Comparison of ENCODE assay signal across 8 cellular contexts in the genomic region with DNA sequence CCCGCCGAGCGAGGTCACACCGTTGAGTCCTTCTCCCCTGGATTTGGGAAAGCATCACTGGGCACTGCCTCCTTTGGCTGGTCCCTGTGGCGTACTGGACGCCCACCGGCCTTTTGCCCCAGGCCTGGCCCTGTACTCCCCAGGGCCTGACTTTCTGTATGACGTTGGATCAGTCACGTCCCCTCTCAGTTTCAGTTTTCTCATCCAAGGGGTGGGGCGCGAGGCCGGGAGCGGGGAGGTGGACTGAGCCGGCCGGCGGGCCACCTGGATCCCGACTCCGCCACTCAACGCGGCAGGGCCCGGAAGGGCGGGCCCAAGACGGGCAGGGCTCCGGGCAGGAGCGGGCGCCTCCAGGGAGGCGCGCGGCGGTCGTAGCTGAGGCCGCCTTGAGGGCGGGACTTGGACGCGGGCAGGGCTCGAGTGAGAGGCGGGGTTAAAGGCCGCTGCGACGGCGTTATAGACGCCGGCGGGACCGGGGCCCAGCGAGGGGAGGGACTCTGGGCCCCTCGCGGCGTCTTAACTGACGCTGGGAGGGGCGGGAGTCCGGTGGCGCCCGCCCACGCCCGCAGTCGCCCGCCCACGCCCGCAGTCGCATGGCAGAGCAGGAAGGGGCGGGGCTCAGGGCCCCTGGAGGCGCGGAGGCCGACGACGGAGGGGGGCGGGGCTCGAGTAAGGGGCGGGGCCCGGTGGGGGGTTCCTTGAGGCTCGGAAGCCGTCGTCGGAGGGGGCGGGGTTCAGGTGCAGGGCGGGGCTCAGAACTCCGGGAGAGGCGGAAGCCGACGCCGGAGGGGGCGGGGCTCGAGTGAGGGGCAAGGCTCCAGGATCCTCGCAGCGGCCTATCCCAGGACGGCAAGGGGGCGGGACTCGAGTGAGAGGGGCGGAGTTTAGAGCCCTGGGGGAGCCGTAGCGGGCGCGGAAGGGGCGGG. TPM values are rescaled to one million over a fixed set of nuclear protein-coding genes. Genes with fewer than 3 reads are reported as not detected.
DNase-seq lines count a peak whose midpoint lies in the region; ATAC-seq and TF ChIP-seq lines count a peak whose summit lies in the region.

No MANE protein-coding gene starts in this region.

- peaks cover 47 to 86% (median 70%) of the 10 kb centered on the region in 4 donors for H3K4me1 Mint-ChIP-seq in CD4-positive, alpha-beta memory T cell
- H3K4me1 Mint-ChIP-seq in activated CD4-positive, alpha-beta memory T cell treated with anti-CD3 and anti-CD28 coated beads for 36 hours (ENCODE audit: low read depth), result peaks cover 73% of the 10 kb centered on the region

- H3K9me3 ChIP-seq in CD4-positive, alpha-beta memory T cell (ENCODE audit: control insufficient read depth in 1 of 2, low read length in 2 of 2), result no peaks in the 10 kb centered on the region

- CTCF ChIA-PET in CD4-positive, alpha-beta memory T cell (lab: Charles Lee; ENCODE audit: partially characterized antibody), result interaction anchor here (1.4 to 1.5 kb wide), 3 partner anchors 13 to 139 kb away, joined by 3 to 5 read pairs (median 4); no protein-coding TSS in a partner anchor
- CTCF ChIA-PET in activated CD4-positive, alpha-beta memory T cell treated with anti-CD3 and anti-CD28 coated beads for 36 hours (lab: Charles Lee), result interaction anchor here (1.5 to 5.6 kb wide), 3 partner anchors 13 to 92 kb away, joined by 5 to 39 read pairs (median 6); no protein-coding TSS in a partner anchor

- DNase-seq in CD4-positive, alpha-beta memory T cell, result peak; percentile 100
- DNase-seq in HK-2 (ENCODE audit: unreplicated experiment) (peak; percentile 100), NCI-H82 (lab: John Stamatoyannopoulos, UW) (peak; percentile 100), dermis microvascular lymphatic vessel endothelial cell (ENCODE audit: low read depth in 2 of 2) (peak; percentile 95 to 99), lower leg skin (ENCODE audit: low spot score in 2 of 2) (peak; percentile 100)
- DNase-seq in activated CD4-positive, alpha-beta memory T cell treated with anti-CD3 and anti-CD28 coated beads for 36 hours, result peak; percentile 100
- DNase-seq in stimulated activated CD4-positive, alpha-beta T cell treated with anti-CD3 and anti-CD28 coated beads, Interleukin-4, amount 100 ng/mL, for 24 hours, result peak; percentile 100

- no peak for TF ChIP-seq CTCF in lower leg skin (IDR thresholded peaks at IDR 0.05)

- TF ChIP-seq POLR2A in lower leg skin (IDR thresholded peaks at IDR 0.05), result no peak

- no peaks in the 10 kb centered on the region for H3K36me3 ChIP-seq in CD4-positive, alpha-beta memory T cell (ENCODE audit: insufficient read depth, low read length)

- peak overlapping the region in 1 of 2 donors; percentile 93 for H3K4me3 ChIP-seq in CD4-positive, alpha-beta memory T cell (ENCODE audit: low read length in 2 of 2)
- H3K4me3 ChIP-seq in lower leg skin (ENCODE audit: low read depth, poor library complexity, severe bottlenecking), result peak overlapping the region; percentile 7

- H3K27me3 Mint-ChIP-seq in CD4-positive, alpha-beta memory T cell, result no peaks in the 10 kb centered on the region
- no peaks in the 10 kb centered on the region for H3K27me3 Mint-ChIP-seq in activated CD4-positive, alpha-beta memory T cell treated with anti-CD3 and anti-CD28 coated beads for 36 hours

- H3K27me3 ChIP-seq in CD4-positive, alpha-beta memory T cell (ENCODE audit: insufficient read depth, low read length), result no peaks in the 10 kb centered on the region

- intact Hi-C loops in CD4-positive, alpha-beta memory T cell (cut with micrococcal nuclease), result loop anchor here (1.0 to 10.0 kb wide), 12 partner anchors 31 to 1069 kb away; a partner anchor contains a TSS
- intact Hi-C loops in activated CD4-positive, alpha-beta memory T cell treated with anti-CD3 and anti-CD28 coated beads for 36 hours (cut with micrococcal nuclease), result loop anchor here (1.0 to 10.0 kb wide), 10 partner anchors 31 to 472 kb away; a partner anchor contains a TSS
- intact Hi-C loops in lower leg skin (cut with DNase I; ENCODE audit: low total_unique reads), result no loop called here

- POLR2A ChIA-PET in CD4-positive, alpha-beta memory T cell (lab: Charles Lee; ENCODE audit: partially characterized antibody), result interaction anchor here (0.6 to 6.6 kb wide), 37 partner anchors 9 to 471 kb away, joined by 3 to 96 read pairs (median 4); a partner anchor contains a TSS
- POLR2A ChIA-PET in activated CD4-positive, alpha-beta memory T cell treated with anti-CD3 and anti-CD28 coated beads for 36 hours (lab: Charles Lee), result interaction anchor here (1.0 to 1.8 kb wide), 5 partner anchors 10 to 36 kb away, joined by 4 to 10 read pairs (median 9); no protein-coding TSS in a partner anchor

- peak overlapping the region; percentile 82 to 93 (median 87) for H3K4me3 Mint-ChIP-seq in CD4-positive, alpha-beta memory T cell
- H3K4me3 Mint-ChIP-seq in activated CD4-positive, alpha-beta memory T cell treated with anti-CD3 and anti-CD28 coated beads for 36 hours, result peak overlapping the region; percentile 83

- H3K9me3 Mint-ChIP-seq in CD4-positive, alpha-beta memory T cell, result peaks cover 0 to 5% (median 0%) of the 10 kb centered on the region in 8 donors
- H3K9me3 Mint-ChIP-seq in activated CD4-positive, alpha-beta memory T cell treated with anti-CD3 and anti-CD28 coated beads for 36 hours, result peaks cover 22% of the 10 kb centered on the region

- H3K4me1 ChIP-seq in CD4-positive, alpha-beta memory T cell (ENCODE audit: insufficient read depth, low read length), result peaks cover 69% of the 10 kb centered on the region

- H3K36me3 Mint-ChIP-seq in CD4-positive, alpha-beta memory T cell, result peaks cover 4 to 10% of the 10 kb centered on the region in 2 donors
- peaks cover 15% of the 10 kb centered on the region for H3K36me3 Mint-ChIP-seq in activated CD4-positive, alpha-beta memory T cell treated with anti-CD3 and anti-CD28 coated beads for 36 hours

- ATAC-seq in GM19455 (IDR thresholded peaks at IDR 0.05; ENCODE audit: unreplicated experiment), result peak; percentile 57

- peak overlapping the region; percentile 95 for H3K27ac ChIP-seq in CD4-positive, alpha-beta memory T cell (ENCODE audit: low read depth, low read length)

- 7% methylated on average over 38 to 64 of the region's 95 CpGs for WGBS in lower leg skin, 2 donors

- H3K27ac Mint-ChIP-seq in CD4-positive, alpha-beta memory T cell, result peak overlapping the region; percentile 87 to 99 (median 98)
- peak overlapping the region; percentile 98 for H3K27ac Mint-ChIP-seq in activated CD4-positive, alpha-beta memory T cell treated with anti-CD3 and anti-CD28 coated beads for 36 hours

RNA-seq across cellular contexts. Expression of a gene that starts 0.5 kb away (rescaled TPM):
- 10 to 100 TPM; 57.8 to 64.2 TPM for total RNA-seq in CD4-positive, alpha-beta memory T cell
- 10 to 100 TPM; 65.6 to 88.7 TPM for polyA plus RNA-seq in CD4-positive, alpha-beta memory T cell
- 10 to 100 TPM; 77.9 to 80.0 TPM for total RNA-seq in activated CD4-positive, alpha-beta memory T cell treated with anti-CD3 and anti-CD28 coated beads for 36 hours
- 54.7 and 65.4 TPM in 2 replicates for total RNA-seq in dermis microvascular lymphatic vessel endothelial cell
- total RNA-seq in lower leg skin, result 10 to 100 TPM; 45.6 to 67.7 (median 60.7) TPM

RNA-seq across cellular contexts. Expression of a gene that starts 37.0 kb away (rescaled TPM):
- total RNA-seq in CD4-positive, alpha-beta memory T cell, result 10 to 100 TPM; 58.3 to 63.7 TPM
- 100 to 1,000 TPM; 149 to 199 TPM for polyA plus RNA-seq in CD4-positive, alpha-beta memory T cell
- 10 to 100 TPM; 67.0 to 72.8 TPM for total RNA-seq in activated CD4-positive, alpha-beta memory T cell treated with anti-CD3 and anti-CD28 coated beads for 36 hours
- not detected in 2 replicates for total RNA-seq in dermis microvascular lymphatic vessel endothelial cell
- total RNA-seq in lower leg skin, result 1 to 10 TPM; 2.8 to 8.1 (median 5.6) TPM

RNA-seq across cellular contexts. Expression of a gene that starts 38.6 kb away (rescaled TPM):
- 10 to 100 TPM; 31.1 to 31.3 TPM for total RNA-seq in CD4-positive, alpha-beta memory T cell
- 10 to 100 TPM; 75.7 to 92.4 TPM for polyA plus RNA-seq in CD4-positive, alpha-beta memory T cell
- 10 to 100 TPM; 77.9 to 82.0 TPM for total RNA-seq in activated CD4-positive, alpha-beta memory T cell treated with anti-CD3 and anti-CD28 coated beads for 36 hours
- total RNA-seq in dermis microvascular lymphatic vessel endothelial cell, result 26.4 and 53.5 TPM in 2 replicates
- 100 to 1,000 TPM in 2 of 4 donors, 10 to 100 TPM in 2; 64.6 to 113 (median 94.8) TPM for total RNA-seq in lower leg skin

Comparison
In these comparisons a context has a peak if more than half of its experiments do, and no peak if none do; other contexts are left out.
1. RNA of a gene that starts 37.0 kb away (total RNA-seq): 67.0 to 72.8 TPM in activated CD4-positive, alpha-beta memory T cell treated with anti-CD3 and anti-CD28 coated beads for 36 hours and 58.3 to 63.7 TPM in CD4-positive, alpha-beta memory T cell; 2.8 to 8.1 TPM in lower leg skin and not detected in dermis microvascular lymphatic vessel endothelial cell; every median in the first group is over 4 times any median in the second.
2. Peak in every context shown above with its lines, with median percentiles within 50 percentile points of each other: DNase-seq.